Comparison of ENCODE assay signal across 1 cellular context in genomic region chr9:122912964-122913673, GRCh38.
TF ChIP-seq lines count a peak whose summit lies in the region.

A gene with protein sequence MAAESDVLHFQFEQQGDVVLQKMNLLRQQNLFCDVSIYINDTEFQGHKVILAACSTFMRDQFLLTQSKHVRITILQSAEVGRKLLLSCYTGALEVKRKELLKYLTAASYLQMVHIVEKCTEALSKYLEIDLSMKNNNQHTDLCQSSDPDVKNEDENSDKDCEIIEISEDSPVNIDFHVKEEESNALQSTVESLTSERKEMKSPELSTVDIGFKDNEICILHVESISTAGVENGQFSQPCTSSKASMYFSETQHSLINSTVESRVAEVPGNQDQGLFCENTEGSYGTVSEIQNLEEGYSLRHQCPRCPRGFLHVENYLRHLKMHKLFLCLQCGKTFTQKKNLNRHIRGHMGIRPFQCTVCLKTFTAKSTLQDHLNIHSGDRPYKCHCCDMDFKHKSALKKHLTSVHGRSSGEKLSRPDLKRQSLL (minus strand): TSS chr9:122913323. CDS start chr9:122912072, 1,251 bp downstream.

TF ChIP-seq in K562, 482 proteins besides CTCF, POLR2A, EP300 and RAD21 (continued from another document and continues in another):
- TF ChIP-seq, protein P1, sequence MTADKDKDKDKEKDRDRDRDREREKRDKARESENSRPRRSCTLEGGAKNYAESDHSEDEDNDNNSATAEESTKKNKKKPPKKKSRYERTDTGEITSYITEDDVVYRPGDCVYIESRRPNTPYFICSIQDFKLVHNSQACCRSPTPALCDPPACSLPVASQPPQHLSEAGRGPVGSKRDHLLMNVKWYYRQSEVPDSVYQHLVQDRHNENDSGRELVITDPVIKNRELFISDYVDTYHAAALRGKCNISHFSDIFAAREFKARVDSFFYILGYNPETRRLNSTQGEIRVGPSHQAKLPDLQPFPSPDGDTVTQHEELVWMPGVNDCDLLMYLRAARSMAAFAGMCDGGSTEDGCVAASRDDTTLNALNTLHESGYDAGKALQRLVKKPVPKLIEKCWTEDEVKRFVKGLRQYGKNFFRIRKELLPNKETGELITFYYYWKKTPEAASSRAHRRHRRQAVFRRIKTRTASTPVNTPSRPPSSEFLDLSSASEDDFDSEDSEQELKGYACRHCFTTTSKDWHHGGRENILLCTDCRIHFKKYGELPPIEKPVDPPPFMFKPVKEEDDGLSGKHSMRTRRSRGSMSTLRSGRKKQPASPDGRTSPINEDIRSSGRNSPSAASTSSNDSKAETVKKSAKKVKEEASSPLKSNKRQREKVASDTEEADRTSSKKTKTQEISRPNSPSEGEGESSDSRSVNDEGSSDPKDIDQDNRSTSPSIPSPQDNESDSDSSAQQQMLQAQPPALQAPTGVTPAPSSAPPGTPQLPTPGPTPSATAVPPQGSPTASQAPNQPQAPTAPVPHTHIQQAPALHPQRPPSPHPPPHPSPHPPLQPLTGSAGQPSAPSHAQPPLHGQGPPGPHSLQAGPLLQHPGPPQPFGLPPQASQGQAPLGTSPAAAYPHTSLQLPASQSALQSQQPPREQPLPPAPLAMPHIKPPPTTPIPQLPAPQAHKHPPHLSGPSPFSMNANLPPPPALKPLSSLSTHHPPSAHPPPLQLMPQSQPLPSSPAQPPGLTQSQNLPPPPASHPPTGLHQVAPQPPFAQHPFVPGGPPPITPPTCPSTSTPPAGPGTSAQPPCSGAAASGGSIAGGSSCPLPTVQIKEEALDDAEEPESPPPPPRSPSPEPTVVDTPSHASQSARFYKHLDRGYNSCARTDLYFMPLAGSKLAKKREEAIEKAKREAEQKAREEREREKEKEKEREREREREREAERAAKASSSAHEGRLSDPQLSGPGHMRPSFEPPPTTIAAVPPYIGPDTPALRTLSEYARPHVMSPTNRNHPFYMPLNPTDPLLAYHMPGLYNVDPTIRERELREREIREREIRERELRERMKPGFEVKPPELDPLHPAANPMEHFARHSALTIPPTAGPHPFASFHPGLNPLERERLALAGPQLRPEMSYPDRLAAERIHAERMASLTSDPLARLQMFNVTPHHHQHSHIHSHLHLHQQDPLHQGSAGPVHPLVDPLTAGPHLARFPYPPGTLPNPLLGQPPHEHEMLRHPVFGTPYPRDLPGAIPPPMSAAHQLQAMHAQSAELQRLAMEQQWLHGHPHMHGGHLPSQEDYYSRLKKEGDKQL (CRISPR knock-in tag; IDR thresholded peaks at IDR 0.05; ENCODE audit: borderline replicate concordance) = 0 out of 2 replicates have a peak, but pooled peaks have one; percentile 18
- TF ChIP-seq KDM1A (IDR thresholded peaks at IDR 0.05) (peak in 1 of 2 experiments; percentile 38; a peak in 2 of 4 replicates), CEBPG (CRISPR knock-in tag; IDR thresholded peaks at IDR 0.05) (no peak), CEBPG (tag; conservative IDR thresholded peaks at IDR 0.05 in 1 of 2, IDR thresholded peaks at IDR 0.05 in 1 of 2) (no peak), NKRF (IDR thresholded peaks at IDR 0.05; ENCODE audit: borderline replicate concordance) (peak; percentile 61; the same call in 1 of the 2 replicates), CHD1 (IDR thresholded peaks at IDR 0.05; ENCODE audit: low read length) (no peak), POLR2B (IDR thresholded peaks at IDR 0.05; ENCODE audit: low read depth, partially characterized antibody) (peak; percentile 76), FOXJ3 (CRISPR knock-in tag; IDR thresholded peaks at IDR 0.05) (no peak), PHF8 (IDR thresholded peaks at IDR 0.05; ENCODE audit: borderline replicate concordance, low read length) (peak; percentile 88), KDM4B (IDR thresholded peaks at IDR 0.05; ENCODE audit: borderline replicate concordance in 2 of 2, low read depth in 1 of 2) (peak in 1 of 2 experiments; percentile 95; a peak in 1 of 4 replicates), TRIM24 (IDR thresholded peaks at IDR 0.05) (peak in 1 of 2 experiments; percentile 53; a peak in 2 of 4 replicates), AFF1 (IDR thresholded peaks at IDR 0.05; ENCODE audit: low read depth in 1 of 2, partially characterized antibody in 2 of 2) (peak in 1 of 2 experiments; percentile 36), ZFX (CRISPR knock-in tag; IDR thresholded peaks at IDR 0.05) (peak; percentile 89), ELF1 (tag; IDR thresholded peaks at IDR 0.05) (peak; percentile 92), ETV1 (tag; conservative IDR thresholded peaks at IDR 0.05; ENCODE audit: low read depth) (peak; percentile 84), SMARCA4 (IDR thresholded peaks at IDR 0.05) (no peak), HDAC2 (IDR thresholded peaks at IDR 0.05) (0 out of 2 replicates have a peak, but pooled peaks have one; percentile 62), RBBP5 (IDR thresholded peaks at IDR 0.05; ENCODE audit: borderline replicate concordance, insufficient read depth, low read length, poor library complexity, severe bottlenecking) (peak; percentile 84), KLF13 (tag; IDR thresholded peaks at IDR 0.05; ENCODE audit: borderline replicate concordance, low read depth) (no peak), NBN (IDR thresholded peaks at IDR 0.05; ENCODE audit: low read depth) (peak; percentile 53; the same call in 1 of the 2 replicates), ZC3H8 (IDR thresholded peaks at IDR 0.05) (peak; percentile 87; the same call in 1 of the 2 replicates), ZNF511 (CRISPR knock-in tag; IDR thresholded peaks at IDR 0.05) (peak; percentile 32; the same call in 1 of the 2 replicates), PURB (CRISPR knock-in tag; IDR thresholded peaks at IDR 0.05; ENCODE audit: low read depth) (no peak), SMARCA5 (IDR thresholded peaks at IDR 0.05) (peak; percentile 90; the same call in 1 of the 2 replicates), HLTF (IDR thresholded peaks at IDR 0.05) (0 out of 2 replicates have a peak, but pooled peaks have one; percentile 67)
- TF ChIP-seq, protein P2, sequence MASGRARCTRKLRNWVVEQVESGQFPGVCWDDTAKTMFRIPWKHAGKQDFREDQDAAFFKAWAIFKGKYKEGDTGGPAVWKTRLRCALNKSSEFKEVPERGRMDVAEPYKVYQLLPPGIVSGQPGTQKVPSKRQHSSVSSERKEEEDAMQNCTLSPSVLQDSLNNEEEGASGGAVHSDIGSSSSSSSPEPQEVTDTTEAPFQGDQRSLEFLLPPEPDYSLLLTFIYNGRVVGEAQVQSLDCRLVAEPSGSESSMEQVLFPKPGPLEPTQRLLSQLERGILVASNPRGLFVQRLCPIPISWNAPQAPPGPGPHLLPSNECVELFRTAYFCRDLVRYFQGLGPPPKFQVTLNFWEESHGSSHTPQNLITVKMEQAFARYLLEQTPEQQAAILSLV (tag; IDR thresholded peaks at IDR 0.05) = 0 out of 2 replicates have a peak, but pooled peaks have one; percentile 30
- TF ChIP-seq, protein P3, sequence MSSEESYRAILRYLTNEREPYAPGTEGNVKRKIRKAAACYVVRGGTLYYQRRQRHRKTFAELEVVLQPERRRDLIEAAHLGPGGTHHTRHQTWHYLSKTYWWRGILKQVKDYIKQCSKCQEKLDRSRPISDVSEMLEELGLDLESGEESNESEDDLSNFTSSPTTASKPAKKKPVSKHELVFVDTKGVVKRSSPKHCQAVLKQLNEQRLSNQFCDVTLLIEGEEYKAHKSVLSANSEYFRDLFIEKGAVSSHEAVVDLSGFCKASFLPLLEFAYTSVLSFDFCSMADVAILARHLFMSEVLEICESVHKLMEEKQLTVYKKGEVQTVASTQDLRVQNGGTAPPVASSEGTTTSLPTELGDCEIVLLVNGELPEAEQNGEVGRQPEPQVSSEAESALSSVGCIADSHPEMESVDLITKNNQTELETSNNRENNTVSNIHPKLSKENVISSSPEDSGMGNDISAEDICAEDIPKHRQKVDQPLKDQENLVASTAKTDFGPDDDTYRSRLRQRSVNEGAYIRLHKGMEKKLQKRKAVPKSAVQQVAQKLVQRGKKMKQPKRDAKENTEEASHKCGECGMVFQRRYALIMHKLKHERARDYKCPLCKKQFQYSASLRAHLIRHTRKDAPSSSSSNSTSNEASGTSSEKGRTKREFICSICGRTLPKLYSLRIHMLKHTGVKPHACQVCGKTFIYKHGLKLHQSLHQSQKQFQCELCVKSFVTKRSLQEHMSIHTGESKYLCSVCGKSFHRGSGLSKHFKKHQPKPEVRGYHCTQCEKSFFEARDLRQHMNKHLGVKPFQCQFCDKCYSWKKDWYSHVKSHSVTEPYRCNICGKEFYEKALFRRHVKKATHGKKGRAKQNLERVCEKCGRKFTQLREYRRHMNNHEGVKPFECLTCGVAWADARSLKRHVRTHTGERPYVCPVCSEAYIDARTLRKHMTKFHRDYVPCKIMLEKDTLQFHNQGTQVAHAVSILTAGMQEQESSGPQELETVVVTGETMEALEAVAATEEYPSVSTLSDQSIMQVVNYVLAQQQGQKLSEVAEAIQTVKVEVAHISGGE (CRISPR knock-in tag; IDR thresholded peaks at IDR 0.05) = peak; percentile 79 to 97 (median 94); a peak in 5 of 6 replicates
- TF ChIP-seq, protein P4, sequence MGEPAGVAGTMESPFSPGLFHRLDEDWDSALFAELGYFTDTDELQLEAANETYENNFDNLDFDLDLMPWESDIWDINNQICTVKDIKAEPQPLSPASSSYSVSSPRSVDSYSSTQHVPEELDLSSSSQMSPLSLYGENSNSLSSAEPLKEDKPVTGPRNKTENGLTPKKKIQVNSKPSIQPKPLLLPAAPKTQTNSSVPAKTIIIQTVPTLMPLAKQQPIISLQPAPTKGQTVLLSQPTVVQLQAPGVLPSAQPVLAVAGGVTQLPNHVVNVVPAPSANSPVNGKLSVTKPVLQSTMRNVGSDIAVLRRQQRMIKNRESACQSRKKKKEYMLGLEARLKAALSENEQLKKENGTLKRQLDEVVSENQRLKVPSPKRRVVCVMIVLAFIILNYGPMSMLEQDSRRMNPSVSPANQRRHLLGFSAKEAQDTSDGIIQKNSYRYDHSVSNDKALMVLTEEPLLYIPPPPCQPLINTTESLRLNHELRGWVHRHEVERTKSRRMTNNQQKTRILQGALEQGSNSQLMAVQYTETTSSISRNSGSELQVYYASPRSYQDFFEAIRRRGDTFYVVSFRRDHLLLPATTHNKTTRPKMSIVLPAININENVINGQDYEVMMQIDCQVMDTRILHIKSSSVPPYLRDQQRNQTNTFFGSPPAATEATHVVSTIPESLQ (CRISPR knock-in tag; IDR thresholded peaks at IDR 0.05) = peak; percentile 34; the same call in 1 of the 2 replicates
- TF ChIP-seq, protein P5, sequence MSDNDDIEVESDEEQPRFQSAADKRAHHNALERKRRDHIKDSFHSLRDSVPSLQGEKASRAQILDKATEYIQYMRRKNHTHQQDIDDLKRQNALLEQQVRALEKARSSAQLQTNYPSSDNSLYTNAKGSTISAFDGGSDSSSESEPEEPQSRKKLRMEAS (CRISPR knock-in tag; IDR thresholded peaks at IDR 0.05) = peak; percentile 90
- TF ChIP-seq, protein P6, sequence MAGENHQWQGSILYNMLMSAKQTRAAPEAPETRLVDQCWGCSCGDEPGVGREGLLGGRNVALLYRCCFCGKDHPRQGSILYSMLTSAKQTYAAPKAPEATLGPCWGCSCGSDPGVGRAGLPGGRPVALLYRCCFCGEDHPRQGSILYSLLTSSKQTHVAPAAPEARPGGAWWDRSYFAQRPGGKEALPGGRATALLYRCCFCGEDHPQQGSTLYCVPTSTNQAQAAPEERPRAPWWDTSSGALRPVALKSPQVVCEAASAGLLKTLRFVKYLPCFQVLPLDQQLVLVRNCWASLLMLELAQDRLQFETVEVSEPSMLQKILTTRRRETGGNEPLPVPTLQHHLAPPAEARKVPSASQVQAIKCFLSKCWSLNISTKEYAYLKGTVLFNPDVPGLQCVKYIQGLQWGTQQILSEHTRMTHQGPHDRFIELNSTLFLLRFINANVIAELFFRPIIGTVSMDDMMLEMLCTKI (IDR thresholded peaks at IDR 0.05; ENCODE audit: partially characterized antibody) = no peak
